In the genomic region with DNA sequence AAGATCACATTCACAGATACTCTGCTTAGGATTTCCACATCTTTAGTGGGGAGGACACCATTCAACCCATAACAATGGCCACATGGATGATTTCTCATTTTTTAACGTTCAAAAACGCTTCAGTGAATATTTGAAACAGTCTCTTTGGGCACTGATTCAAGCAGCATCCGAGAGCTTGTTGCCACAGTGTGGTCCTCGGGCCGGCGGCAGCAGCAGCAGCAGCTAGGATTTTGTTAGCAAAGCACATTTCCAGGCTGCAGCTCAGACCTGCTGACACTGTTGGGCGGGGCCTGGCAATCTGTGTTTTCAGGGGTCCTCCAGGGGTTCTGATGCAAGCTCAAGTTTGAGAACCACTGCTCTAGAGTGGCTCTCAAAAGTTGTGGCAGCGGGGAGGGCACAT, we compare ENCODE assay signal across 7 cellular contexts.
"Had no signal": no experiment of that assay in that cellular context is flagged by ENCODE, and none has a peak within 500 bp of the region (broad histone marks: within the 10 kb centered on the region; RNA-seq: fewer than 3 reads in every experiment).

No MANE protein-coding gene starts in this region.

- DNase-seq: GM23248, H7, HCEC 1CT, KBM-7 had no signal

- H3K9me3 Mint-ChIP-seq: IgD-negative memory B cell had no signal

- FAIRE-seq: HepG2 had no signal

- H3K9ac ChIP-seq: GM23248 had no signal

- H2AFZ ChIP-seq: GM23248 had no signal

- H3K27ac ChIP-seq: GM23248, HL-60 had no signal

- H3K27ac Mint-ChIP-seq: IgD-negative memory B cell had no signal

- H3K4me3 ChIP-seq: GM23248 had no signal

- ATAC-seq: HepG2 had no signal

- H3K4me3 Mint-ChIP-seq: IgD-negative memory B cell had no signal

- H3K36me3 Mint-ChIP-seq: IgD-negative memory B cell had no signal
